21 cellular contexts compared by ENCODE assay signal in the genomic region with DNA sequence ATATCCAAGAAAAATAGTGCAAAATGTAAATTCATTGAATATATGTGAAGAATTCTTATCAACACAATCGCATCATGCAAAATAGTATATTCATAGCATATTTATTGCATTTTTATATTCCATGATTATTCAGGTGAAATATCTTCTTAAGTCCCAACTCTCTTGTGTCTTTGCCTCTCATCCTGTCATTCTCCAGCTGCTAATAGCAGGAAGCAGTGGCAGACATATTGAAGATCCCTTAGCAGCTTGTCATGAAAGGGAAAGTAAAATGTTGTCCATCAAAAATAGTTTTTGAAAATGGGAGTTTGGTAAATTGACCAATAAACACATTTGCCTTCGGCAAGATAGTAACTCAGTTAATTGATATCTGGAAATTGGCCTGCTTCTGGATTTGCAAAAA.
DNase-seq lines count a peak whose midpoint lies in the region; ATAC-seq, FAIRE-seq and TF ChIP-seq lines count a peak whose summit lies in the region.
"Had no signal": no experiment of that assay in that cellular context is flagged by ENCODE, and none has a peak within 500 bp of the region (broad histone marks: within the 10 kb centered on the region; RNA-seq: fewer than 3 reads in every experiment).

No MANE protein-coding gene starts in this region.

- no peak overlapping the region for H3K4me3 Mint-ChIP-seq in astrocyte (ENCODE audit: unreplicated experiment)
- H3K4me3 Mint-ChIP-seq in neural progenitor cell: no peak overlapping the region
- H3K4me3 Mint-ChIP-seq in activated T-cell treated with anti-CD3 and anti-CD28 coated beads, Interleukin-2, amount 50 U/mL, for 72 hours: no peak overlapping the region
- H3K4me3 Mint-ChIP-seq: CD4-positive, CD25-positive, alpha-beta regulatory T cell had no signal

- H3K4me1 ChIP-seq in GM23248 (ENCODE audit: insufficient read depth) (peaks cover 54% of the 10 kb centered on the region), astrocyte (ENCODE audit: insufficient read depth, low read length) (peaks cover 28% of the 10 kb centered on the region), neuronal stem cell (ENCODE audit: control insufficient read depth in 2 of 2, insufficient read depth in 1 of 2, low read depth in 1 of 2, low read length in 2 of 2) (no peaks in the 10 kb centered on the region), neural progenitor cell (no peaks in the 10 kb centered on the region)

- no peak overlapping the region for H2BK120ac ChIP-seq in neuronal stem cell (ENCODE audit: low read depth, low read length)

- H3K9me2 ChIP-seq in GM23248 (ENCODE audit: insufficient read depth): no peaks in the 10 kb centered on the region

- H3F3A ChIP-seq in GM23248 (ENCODE audit: insufficient read depth) (peaks cover 40% of the 10 kb centered on the region), neural progenitor cell (ENCODE audit: low read depth) (no peaks in the 10 kb centered on the region)

- ATAC-seq in activated T-cell treated with anti-CD3 and anti-CD28 coated beads, Interleukin-2, amount 50 U/mL, for 72 hours (replicated peaks in 1 of 2): no peak
- ATAC-seq: HepG2, Right ventricle myocardium inferior had no signal

- no peak for DNase-seq in GM23248
- peak; percentile 30 for DNase-seq in LHCN-M2 (ENCODE audit: low read depth)
- DNase-seq in astrocyte (ENCODE audit: low read depth): no peak
- no peak for DNase-seq in neuronal stem cell (ENCODE audit: low spot score)
- no peak for DNase-seq in neural progenitor cell (ENCODE audit: low spot score)
- DNase-seq in activated T-cell treated with anti-CD3 and anti-CD28 coated beads, Interleukin-2, amount 50 U/mL, for 72 hours: no peak
- DNase-seq in GF-D8 (lab: John Stamatoyannopoulos, UW): no peak
- DNase-seq: CD4-positive, CD25-positive, alpha-beta regulatory T cell; H7; KBM-7; NCI-H1105; NCI-H146; NCI-H2029 treated with DMSO at 0.1 percent for 48 hours; NCI-H226; NCI-H510A treated with DMSO at 0.1 percent for 48 hours; NCI-H82; SW 1271 had no signal

- H3K27me3 Mint-ChIP-seq in astrocyte (ENCODE audit: low read depth, unreplicated experiment) (no peaks in the 10 kb centered on the region), neural progenitor cell (ENCODE audit: insufficient read depth, low read depth) (no peaks in the 10 kb centered on the region)
- H3K27me3 Mint-ChIP-seq in activated T-cell treated with anti-CD3 and anti-CD28 coated beads, Interleukin-2, amount 50 U/mL, for 72 hours (ENCODE audit: low read depth): no peaks in the 10 kb centered on the region

- H3K9ac ChIP-seq in GM23248 (no peak overlapping the region), astrocyte (ENCODE audit: low read length) (no peak overlapping the region), neuronal stem cell (ENCODE audit: low read depth, low read length, poor library complexity) (no peak overlapping the region), neural progenitor cell (no peak overlapping the region)

- H4K20me1 ChIP-seq in GM23248 (ENCODE audit: insufficient read depth) (no peaks in the 10 kb centered on the region), astrocyte (ENCODE audit: insufficient read depth, low read length) (no peaks in the 10 kb centered on the region), neural progenitor cell (ENCODE audit: low read depth) (no peaks in the 10 kb centered on the region)

- no peak overlapping the region for H2BK12ac ChIP-seq in neuronal stem cell (ENCODE audit: low read length)

- H3K27ac Mint-ChIP-seq in astrocyte (ENCODE audit: unreplicated experiment): no peak overlapping the region
- no peak overlapping the region for H3K27ac Mint-ChIP-seq in neural progenitor cell
- no peak overlapping the region for H3K27ac Mint-ChIP-seq in activated T-cell treated with anti-CD3 and anti-CD28 coated beads, Interleukin-2, amount 50 U/mL, for 72 hours
- H3K27ac Mint-ChIP-seq: CD4-positive, CD25-positive, alpha-beta regulatory T cell had no signal

- WGBS in GM23248 (ENCODE audit: low coverage in 1 of 2, low lambda C conversion rate in 2 of 2, missing lambda C conversion rate in 2 of 2), 2 experiments: 84 to 86% methylated on average over 2 of the region's 2 CpGs
- WGBS in neuronal stem cell (ENCODE audit: extremely low coverage in 2 of 2, insufficient read length in 2 of 2, insufficient replicate concordance in 1 of 2), 2 donors: no CpG with 5 or more reads among the region's 2 CpGs

- H3K4me3 ChIP-seq in GM23248 (no peak overlapping the region), astrocyte (ENCODE audit: insufficient read depth, low read depth, low read length) (no peak overlapping the region), neuronal stem cell (ENCODE audit: low read length in 2 of 2) (no peak overlapping the region), neural progenitor cell (no peak overlapping the region)

- H3K9me3 ChIP-seq in GM23248 (ENCODE audit: low read depth): no peaks in the 10 kb centered on the region
- H3K9me3 ChIP-seq in astrocyte (ENCODE audit: insufficient read depth, low read depth, low read length): no peaks in the 10 kb centered on the region
- no peaks in the 10 kb centered on the region for H3K9me3 ChIP-seq in neuronal stem cell (replicated peaks in 1 of 2; ENCODE audit: control insufficient read depth in 2 of 2, insufficient read depth in 1 of 2, low read depth in 1 of 2, low read length in 2 of 2)
- H3K9me3 ChIP-seq in neural progenitor cell (ENCODE audit: low read depth): no peaks in the 10 kb centered on the region

- no peak overlapping the region for H4K8ac ChIP-seq in neuronal stem cell (ENCODE audit: low read depth, low read length)

- H3K9me3 Mint-ChIP-seq in astrocyte (ENCODE audit: unreplicated experiment) (no peaks in the 10 kb centered on the region), neural progenitor cell (no peaks in the 10 kb centered on the region)
- peaks cover 2 to 3% of the 10 kb centered on the region in 2 donors for H3K9me3 Mint-ChIP-seq in activated T-cell treated with anti-CD3 and anti-CD28 coated beads, Interleukin-2, amount 50 U/mL, for 72 hours

- FAIRE-seq in astrocyte (lab: Jason Lieb, UNC): peak; percentile 67
- FAIRE-seq: HepG2, RCC 7860 had no signal

- H3K27me3 ChIP-seq in GM23248 (replicated peaks; ENCODE audit: insufficient read depth): no peaks in the 10 kb centered on the region
- no peaks in the 10 kb centered on the region for H3K27me3 ChIP-seq in astrocyte (ENCODE audit: insufficient read depth, low read length)
- no peaks in the 10 kb centered on the region for H3K27me3 ChIP-seq in neuronal stem cell (ENCODE audit: control insufficient read depth in 3 of 3, insufficient read depth in 3 of 3, low read depth in 1 of 3, low read length in 3 of 3)
- H3K27me3 ChIP-seq in neural progenitor cell: no peaks in the 10 kb centered on the region

- H2AFZ ChIP-seq in GM23248: no peak overlapping the region
- no peak overlapping the region for H2AFZ ChIP-seq in astrocyte (ENCODE audit: low read depth, low read length)
- peak overlapping the region; percentile 16 for H2AFZ ChIP-seq in neuronal stem cell (ENCODE audit: low read length)
- no peak overlapping the region for H2AFZ ChIP-seq in neural progenitor cell (replicated peaks)

- no peak for TF ChIP-seq CTCF in astrocyte (IDR thresholded peaks at IDR 0.05; ENCODE audit: insufficient read depth, low read depth, low read length)
- TF ChIP-seq CTCF in neural progenitor cell (IDR thresholded peaks at IDR 0.05): no peak

- H3K36me3 Mint-ChIP-seq in astrocyte (ENCODE audit: low read depth, unreplicated experiment) (no peaks in the 10 kb centered on the region), neural progenitor cell (no peaks in the 10 kb centered on the region)
- H3K36me3 Mint-ChIP-seq in activated T-cell treated with anti-CD3 and anti-CD28 coated beads, Interleukin-2, amount 50 U/mL, for 72 hours (ENCODE audit: insufficient read depth in 2 of 2): peaks cover 0 to 2% of the 10 kb centered on the region in 2 donors

- H3K79me2 ChIP-seq in GM23248 (ENCODE audit: insufficient read depth) (no peaks in the 10 kb centered on the region), astrocyte (ENCODE audit: insufficient read depth, low read length) (no peaks in the 10 kb centered on the region), neural progenitor cell (ENCODE audit: low read depth) (no peaks in the 10 kb centered on the region)

- in situ Hi-C loops in GM23248 (cut with MboI): no loop called here

- no peak overlapping the region for H2BK15ac ChIP-seq in neuronal stem cell (ENCODE audit: low read length)

- H3K4me2 ChIP-seq in GM23248 (ENCODE audit: unreplicated experiment): no peak overlapping the region
- no peak overlapping the region for H3K4me2 ChIP-seq in astrocyte (ENCODE audit: low read length)
- H3K4me2 ChIP-seq in neuronal stem cell (ENCODE audit: insufficient read depth, low read length, poor library complexity, severe bottlenecking): no peak overlapping the region
- H3K4me2 ChIP-seq in neural progenitor cell: no peak overlapping the region

- H3K36me3 ChIP-seq in GM23248 (ENCODE audit: low read depth) (no peaks in the 10 kb centered on the region), astrocyte (ENCODE audit: insufficient read depth, low read length) (no peaks in the 10 kb centered on the region), neuronal stem cell (replicated peaks in 1 of 2; ENCODE audit: control insufficient read depth in 2 of 2, insufficient read depth in 2 of 2, low read length in 2 of 2) (no peaks in the 10 kb centered on the region), neural progenitor cell (no peaks in the 10 kb centered on the region)

- H3K18ac ChIP-seq in neuronal stem cell (ENCODE audit: low read length): no peak overlapping the region

- no peak overlapping the region for H2BK5ac ChIP-seq in neuronal stem cell (ENCODE audit: low read length)

- no peak overlapping the region for H2AK5ac ChIP-seq in neuronal stem cell (ENCODE audit: low read depth, low read length)

- H3K4ac ChIP-seq in neuronal stem cell (ENCODE audit: low read length): no peak overlapping the region

- H3K27ac ChIP-seq in GM23248 (peak overlapping the region; percentile 74; the same call in 1 of the 2 replicates), astrocyte (ENCODE audit: low read depth, low read length) (peak overlapping the region; percentile 68), neuronal stem cell (replicated peaks; ENCODE audit: low read length) (no peak overlapping the region), neural progenitor cell (no peak overlapping the region)
- H3K27ac ChIP-seq: HL-60 had no signal

- no peak overlapping the region for H3K14ac ChIP-seq in neuronal stem cell (ENCODE audit: low read length)

- no peak overlapping the region for H3K23ac ChIP-seq in neuronal stem cell (ENCODE audit: low read depth, low read length, poor library complexity)

- H3K4me1 Mint-ChIP-seq in astrocyte (ENCODE audit: low read depth, unreplicated experiment) (peaks cover 22% of the 10 kb centered on the region), neural progenitor cell (peaks cover 2% of the 10 kb centered on the region)
- peaks cover 46% of the 10 kb centered on the region for H3K4me1 Mint-ChIP-seq in activated T-cell treated with anti-CD3 and anti-CD28 coated beads, Interleukin-2, amount 50 U/mL, for 72 hours (ENCODE audit: low read depth)

- no peak overlapping the region for H4K91ac ChIP-seq in neuronal stem cell (ENCODE audit: low read depth, low read length, poor library complexity)

- H3K79me1 ChIP-seq in neuronal stem cell (ENCODE audit: low read depth, low read length): no peaks in the 10 kb centered on the region

Comparison
In these comparisons a context has a peak if more than half of its experiments do, and no peak if none do; other contexts are left out.
1. H3K27ac ChIP-seq: peak in GM23248 (single experiment) and astrocyte (single experiment); none in neuronal stem cell (single experiment) and neural progenitor cell (single experiment).